ENCODE assay signal across 8 cellular contexts in the genomic region with DNA sequence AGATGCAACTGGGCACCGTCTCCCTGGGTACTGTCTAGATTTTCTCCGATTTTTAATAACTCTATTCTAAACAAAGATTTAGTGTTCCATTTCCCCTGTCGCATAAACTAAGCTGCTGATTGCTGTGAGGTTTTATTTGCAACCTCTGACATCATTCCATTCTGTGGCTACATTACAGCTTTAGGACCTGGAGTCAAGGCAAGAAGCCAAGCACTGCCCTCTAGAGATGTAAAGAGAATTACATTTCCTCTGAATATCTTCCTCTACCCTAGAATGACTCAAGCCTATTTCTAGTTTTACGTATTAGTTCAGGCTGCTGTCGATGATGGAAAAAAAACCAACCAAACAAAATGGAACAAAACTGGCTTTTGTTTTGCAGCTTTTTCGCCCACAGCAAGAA.
A peak's percentile ranks its signal among the peaks of the same experiment; 100 is the strongest.
DNase-seq lines count a peak whose midpoint lies in the region; ATAC-seq and TF ChIP-seq lines count a peak whose summit lies in the region.

No MANE protein-coding gene starts in this region.

- no TSS peak for BruUV-seq in PC-3 (replicated peaks; lab: Mats Ljungman, UMichigan)

- no peaks in the 10 kb centered on the region for H3K9me3 ChIP-seq in PC-3 (ENCODE audit: low read length)
- H3K9me3 ChIP-seq in colonic mucosa, result no peaks in the 10 kb centered on the region
- H3K9me3 ChIP-seq in esophagus squamous epithelium, result no peaks in the 10 kb centered on the region

- TF ChIP-seq CTCF in PC-3 (conservative IDR thresholded peaks at IDR 0.05; ENCODE audit: low read depth, low read length) (peak; percentile 86), colonic mucosa (IDR thresholded peaks at IDR 0.05) (no peak), HFFc6 (IDR thresholded peaks at IDR 0.05) (no peak), esophagus squamous epithelium (IDR thresholded peaks at IDR 0.05) (no peak)

- H3K9ac ChIP-seq in PC-3 (ENCODE audit: low read length) (no peak overlapping the region), colonic mucosa (ENCODE audit: low read depth in 2 of 2, low read length in 2 of 2) (no peak overlapping the region)

- ATAC-seq in GM19351 (IDR thresholded peaks at IDR 0.05; ENCODE audit: unreplicated experiment) (peak; percentile 79), HG03575 (IDR thresholded peaks at IDR 0.05; ENCODE audit: extremely low read depth, insufficient number of reproducible peaks, low FRiP score, unreplicated experiment) (peak; percentile 80), PC-3 (peak; percentile 84), HG03196 (IDR thresholded peaks at IDR 0.05; ENCODE audit: unreplicated experiment) (no peak)

- no peaks in the 10 kb centered on the region for H3K79me2 ChIP-seq in PC-3 (ENCODE audit: low read length)

- H4K20me1 ChIP-seq in PC-3 (ENCODE audit: low read length), result no peaks in the 10 kb centered on the region

- no peaks in the 10 kb centered on the region for H3K27me3 Mint-ChIP-seq in HFFc6 (ENCODE audit: insufficient read depth)

- DNase-seq in PC-3 (peak; percentile 83), myocyte (ENCODE audit: low read depth) (peak; percentile 18), colonic mucosa (no peak), HFFc6 (no peak), esophagus squamous epithelium (lab: John Stamatoyannopoulos, UW) (no peak)

- POLR2A ChIA-PET in PC-3 (lab: Charles Lee; ENCODE audit: unreplicated experiment), result no interaction called here

- TF ChIP-seq POLR2A in esophagus squamous epithelium (IDR thresholded peaks at IDR 0.05), result no peak

- H3K4me3 Mint-ChIP-seq in HFFc6, result no peak overlapping the region

- H3K27ac Mint-ChIP-seq in HFFc6, result no peak overlapping the region

- no peaks in the 10 kb centered on the region for H3K9me2 ChIP-seq in PC-3 (replicated peaks; ENCODE audit: low read length)

- H3K4me3 ChIP-seq in PC-3 (ENCODE audit: low read length), result no peak overlapping the region
- H3K4me3 ChIP-seq in colonic mucosa, result no peak overlapping the region
- no peak overlapping the region for H3K4me3 ChIP-seq in esophagus squamous epithelium

- H3K9me3 Mint-ChIP-seq in HFFc6, result peaks cover 37% of the 10 kb centered on the region

- H3K4me1 Mint-ChIP-seq in HFFc6 (ENCODE audit: low read depth), result no peaks in the 10 kb centered on the region

- H3K4me2 ChIP-seq in PC-3 (ENCODE audit: low read length), result no peak overlapping the region

- H3K27ac ChIP-seq in PC-3 (ENCODE audit: low read length) (no peak overlapping the region), colonic mucosa (no peak overlapping the region), esophagus squamous epithelium (no peak overlapping the region)

- no peaks in the 10 kb centered on the region for H3K36me3 Mint-ChIP-seq in HFFc6 (ENCODE audit: low read depth)

- H3F3A ChIP-seq in PC-3 (ENCODE audit: low read length, unreplicated experiment), result no peaks in the 10 kb centered on the region

- no peak overlapping the region for H2AFZ ChIP-seq in PC-3 (ENCODE audit: low read length)

- peaks cover 6% of the 10 kb centered on the region; the same call in 1 of the 2 replicates for H3K27me3 ChIP-seq in PC-3 (ENCODE audit: low read length)
- H3K27me3 ChIP-seq in colonic mucosa, result no peaks in the 10 kb centered on the region
- no peaks in the 10 kb centered on the region for H3K27me3 ChIP-seq in esophagus squamous epithelium

- CTCF ChIA-PET in PC-3 (lab: Charles Lee), result interaction anchor here (0.9 kb wide), 1 partner anchor 29 kb away, joined by 4 read pairs; no protein-coding TSS in a partner anchor

- H3K36me3 ChIP-seq in PC-3 (ENCODE audit: low read depth, low read length) (no peaks in the 10 kb centered on the region), colonic mucosa (no peaks in the 10 kb centered on the region), esophagus squamous epithelium (no peaks in the 10 kb centered on the region)

- intact Hi-C loops in PC-3 (cut with micrococcal nuclease), result no loop called here
- intact Hi-C loops in colonic mucosa (cut with DNase I), result no loop called here
- intact Hi-C loops in esophagus squamous epithelium (cut with DNase I), result no loop called here

- H3K4me1 ChIP-seq in PC-3 (ENCODE audit: insufficient read depth, low read length) (no peaks in the 10 kb centered on the region), colonic mucosa (no peaks in the 10 kb centered on the region), esophagus squamous epithelium (no peaks in the 10 kb centered on the region)

- 59 to 61% methylated on average over 6 of the region's 6 CpGs for WGBS in esophagus squamous epithelium, 2 donors

Comparison
In these comparisons a context has a peak if more than half of its experiments do, and no peak if none do; other contexts are left out.
1. DNase-seq: peak in PC-3 (single experiment) and myocyte (single experiment); none in colonic mucosa (single experiment), HFFc6 (single experiment) and esophagus squamous epithelium (single experiment).